Comparison of ENCODE assay signal across 8 cellular contexts in the genomic region with DNA sequence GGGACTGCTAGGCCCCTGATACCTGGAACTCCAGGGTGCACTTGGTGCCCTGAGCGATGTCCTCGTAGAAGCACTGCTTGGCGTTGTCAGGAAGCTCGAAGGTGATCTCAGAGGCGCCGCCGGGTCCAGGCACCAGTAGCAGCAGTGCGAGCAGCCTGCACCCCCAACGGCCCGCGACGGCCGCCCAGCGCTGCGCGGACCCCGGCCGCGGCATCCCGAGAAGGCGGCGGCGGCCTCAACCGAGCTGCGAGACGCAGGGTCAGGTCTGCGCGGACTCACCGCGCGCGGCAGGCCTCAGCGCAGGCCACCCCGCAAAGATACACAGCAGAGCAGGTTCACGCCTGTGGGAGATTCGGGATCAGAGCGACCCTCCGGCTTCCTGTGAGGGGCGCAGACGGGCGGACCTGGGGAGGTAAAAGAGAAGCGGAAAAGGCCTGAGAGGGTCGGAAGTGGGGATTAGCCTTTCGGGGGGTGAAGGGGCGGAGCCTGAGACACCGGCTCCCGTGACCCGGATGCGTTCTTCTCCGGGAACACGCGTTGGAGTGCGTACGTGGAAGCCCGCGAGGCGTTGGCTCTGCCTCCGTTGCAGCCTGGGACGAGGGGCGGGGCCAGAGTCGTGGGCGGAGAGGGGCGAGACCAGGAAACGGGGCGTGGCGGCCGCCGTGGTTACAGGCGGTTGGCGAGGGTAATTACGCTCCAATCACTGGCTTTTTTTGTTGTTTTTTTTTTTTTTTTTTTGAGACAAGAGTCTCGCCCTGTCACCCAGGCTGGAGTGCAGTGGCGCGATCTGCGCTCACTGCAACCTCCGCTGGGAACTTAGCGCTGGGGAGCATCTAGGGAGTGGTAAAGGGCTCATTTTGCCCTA. TPM values are rescaled to one million over a fixed set of nuclear protein-coding genes. Genes with fewer than 3 reads are reported as not detected.
DNase-seq lines count a peak whose midpoint lies in the region; ATAC-seq and TF ChIP-seq lines count a peak whose summit lies in the region.

A gene (minus strand): TSS at position 458 of the 865 bp plus-strand sequence. CDS start 244 bp downstream, at position 214.

- peaks cover 10% of the 10 kb centered on the region for H3K36me3 ChIP-seq in upper lobe of right lung

- intact Hi-C loops in T-helper 1 cell treated with Interleukin-12 subunit alpha and Interleukin-12 subunit beta and Interleukin-4 antibody, amounts not matched to agents 30 ng/mL and 1 ng/mL, for 36 hours (cut with micrococcal nuclease) = loop anchor here (1.0 to 2.0 kb wide), 10 partner anchors 8 to 459 kb away; a partner anchor contains a TSS
- intact Hi-C loops in left cardiac atrium (cut with DNase I) = no loop called here
- intact Hi-C loops in posterior vena cava (cut with DNase I) = no loop called here
- intact Hi-C loops in upper lobe of right lung (cut with DNase I) = no loop called here

- H3K27me3 ChIP-seq in upper lobe of right lung = no peaks in the 10 kb centered on the region

- peak; percentile 96 for DNase-seq in GM13976 (ENCODE audit: low spot score)
- DNase-seq in NCI-H146 treated with DMSO at 0.1 percent for 48 hours (lab: John Stamatoyannopoulos, UW; ENCODE audit: unreplicated experiment) = peak; percentile 96
- peak; percentile 98 for DNase-seq in amniotic stem cell (lab: John Stamatoyannopoulos, UW)
- DNase-seq in left cardiac atrium = peak; percentile 100
- DNase-seq in posterior vena cava (ENCODE audit: low spot score) = peak; percentile 100
- DNase-seq in upper lobe of right lung = peak; percentile 100

- H3K4me1 ChIP-seq in upper lobe of right lung = peaks cover 43% of the 10 kb centered on the region

- ATAC-seq in HG02870 (IDR thresholded peaks at IDR 0.05; ENCODE audit: unreplicated experiment) (peak; percentile 87), left cardiac atrium (peak; percentile 99), upper lobe of right lung (peak; percentile 99)

- H3K9me3 ChIP-seq in upper lobe of right lung = no peaks in the 10 kb centered on the region

- in situ Hi-C loops in GM13976 (cut with MboI; ENCODE audit: low sequenced_read_pairs, unreplicated experiment) = loop anchor here (10.0 kb wide), 1 partner anchor 439 kb away; no protein-coding TSS in a partner anchor

- peak within 1 kb of the TSS; percentile 95 for H3K4me3 ChIP-seq in upper lobe of right lung

- peak within 1 kb of the TSS; percentile 96 for H3K27ac ChIP-seq in upper lobe of right lung

- TF ChIP-seq CTCF in GM13976 (IDR thresholded peaks at IDR 0.05; ENCODE audit: borderline replicate concordance, control extremely low read depth, extremely low read depth, insufficient read depth, missing control alignments) (no peak), upper lobe of right lung (IDR thresholded peaks at IDR 0.05) (no peak)

RNA-seq across cellular contexts. Expression of the gene that starts here (rescaled TPM):
- total RNA-seq in T-helper 1 cell treated with Interleukin-12 subunit alpha and Interleukin-12 subunit beta and Interleukin-4 antibody, amounts not matched to agents 30 ng/mL and 1 ng/mL, for 36 hours = 51.9 and 52.6 TPM in 2 replicates
- total RNA-seq in left cardiac atrium = 10 to 100 TPM; 72.9 to 93.7 TPM
- 10 to 100 TPM; 82.1 to 98.9 TPM for total RNA-seq in posterior vena cava
- 93.5 TPM for total RNA-seq in upper lobe of right lung

Comparison
In these comparisons a context has a peak if more than half of its experiments do, and no peak if none do; other contexts are left out.
1. Peak in every context shown above with its lines: DNase-seq, ATAC-seq, H3K4me3 ChIP-seq and H3K27ac ChIP-seq.